Comparison of ENCODE assay signal across 8 cellular contexts in genomic region chr9:115262477-115262876, GRCh38.
DNase-seq lines count a peak whose midpoint lies in the region; ATAC-seq and TF ChIP-seq lines count a peak whose summit lies in the region.

No MANE protein-coding gene starts in this region.

- no peak overlapping the region for H3K9ac ChIP-seq in endocrine pancreas (ENCODE audit: control insufficient read depth, insufficient read depth, low read length)

- DNase-seq in NCI-H226 (peak; percentile 99), psoas muscle (peak; percentile 10 to 49), WTC11 (ENCODE audit: low spot score) (no peak), HEK293T (ENCODE audit: extremely low spot score) (no peak), DMS114 treated with DMSO at 0.1 percent for 48 hours (lab: John Stamatoyannopoulos, UW; ENCODE audit: unreplicated experiment) (no peak)

- H3K9me3 Mint-ChIP-seq in WTC11: peaks cover 3% of the 10 kb centered on the region; the same call in 1 of the 2 replicates

- CTCF ChIA-PET in WTC11 (lab: Charles Lee): no interaction called here
- CTCF ChIA-PET in HEK293T (lab: Yijun Ruan, JAX): no interaction called here

- POLR2A ChIA-PET in WTC11 (lab: Charles Lee): no interaction called here
- POLR2A ChIA-PET in HEK293T (lab: Yijun Ruan, JAX): no interaction called here

- no peak for TF ChIP-seq CTCF in psoas muscle (IDR thresholded peaks at IDR 0.05)
- TF ChIP-seq CTCF in WTC11 (IDR thresholded peaks at IDR 0.05): no peak

- no peaks in the 10 kb centered on the region for H3K4me1 Mint-ChIP-seq in WTC11

- peaks cover 22% of the 10 kb centered on the region for H3K4me1 ChIP-seq in endocrine pancreas (ENCODE audit: control insufficient read depth, insufficient read depth, low read length)
- no peaks in the 10 kb centered on the region for H3K4me1 ChIP-seq in psoas muscle

- peak overlapping the region; percentile 41 for H3K4me3 ChIP-seq in endocrine pancreas (ENCODE audit: control insufficient read depth, insufficient read depth, low read length)
- H3K4me3 ChIP-seq in psoas muscle: no peak overlapping the region

- ATAC-seq in GM18868 (IDR thresholded peaks at IDR 0.05; ENCODE audit: unreplicated experiment): peak; percentile 66
- ATAC-seq in psoas muscle: no peak
- no peak for ATAC-seq in WTC11
- ATAC-seq in HG03280 (IDR thresholded peaks at IDR 0.05; ENCODE audit: unreplicated experiment): no peak

- H3K36me3 Mint-ChIP-seq in WTC11: no peaks in the 10 kb centered on the region

- intact Hi-C loops in psoas muscle (cut with DNase I): no loop called here

- H3K27ac ChIP-seq in psoas muscle: no peak overlapping the region

- no peak overlapping the region for H3K27ac Mint-ChIP-seq in WTC11

- H3K27me3 Mint-ChIP-seq in WTC11 (ENCODE audit: low read depth): no peaks in the 10 kb centered on the region

- H3K9me3 ChIP-seq in endocrine pancreas (ENCODE audit: control insufficient read depth, low read length): no peaks in the 10 kb centered on the region
- no peaks in the 10 kb centered on the region for H3K9me3 ChIP-seq in psoas muscle

- H3K36me3 ChIP-seq in endocrine pancreas (ENCODE audit: control insufficient read depth, insufficient read depth, low read length) (no peaks in the 10 kb centered on the region), psoas muscle (ENCODE audit: insufficient read depth in 1 of 2, low read depth in 1 of 2) (no peaks in the 10 kb centered on the region)

- no peak overlapping the region for H3K4me3 Mint-ChIP-seq in WTC11

- H3K27me3 ChIP-seq in endocrine pancreas (ENCODE audit: control insufficient read depth, insufficient read depth, low read length) (no peaks in the 10 kb centered on the region), psoas muscle (ENCODE audit: insufficient read depth in 3 of 3, low read length in 2 of 3) (no peaks in the 10 kb centered on the region)

TF ChIP-seq in WTC11, 78 proteins besides CTCF, POLR2A, EP300 and RAD21:
- TF ChIP-seq MXD4 (CRISPR knock-in tag; IDR thresholded peaks at IDR 0.05; ENCODE audit: borderline replicate concordance) (no peak), PREB (CRISPR knock-in tag; IDR thresholded peaks at IDR 0.05; ENCODE audit: borderline replicate concordance) (no peak), ERG (CRISPR knock-in tag; IDR thresholded peaks at IDR 0.05) (no peak)

TF ChIP-seq in HEK293T, 16 proteins besides CTCF, POLR2A, EP300 and RAD21:
- TF ChIP-seq LEF1 (IDR thresholded peaks at IDR 0.05; ENCODE audit: borderline replicate concordance) (no peak), CTBP1 (IDR thresholded peaks at IDR 0.05; ENCODE audit: borderline replicate concordance) (no peak), SP1 (IDR thresholded peaks at IDR 0.05) (no peak), BHLHE40 (IDR thresholded peaks at IDR 0.05; ENCODE audit: borderline replicate concordance) (no peak), PKNOX1 (IDR thresholded peaks at IDR 0.05) (no peak), ELF4 (IDR thresholded peaks at IDR 0.05) (no peak), SUZ12 (IDR thresholded peaks at IDR 0.05) (no peak), L3MBTL2 (conservative IDR thresholded peaks at IDR 0.05) (no peak)

Comparison
In these comparisons a context has a peak if more than half of its experiments do, and no peak if none do; other contexts are left out.
1. DNase-seq: peak in NCI-H226 (single experiment) and psoas muscle (2 of 2); none in WTC11 (single experiment), HEK293T (single experiment) and DMS114 treated with DMSO at 0.1 percent for 48 hours (single experiment).